In the genomic region with DNA sequence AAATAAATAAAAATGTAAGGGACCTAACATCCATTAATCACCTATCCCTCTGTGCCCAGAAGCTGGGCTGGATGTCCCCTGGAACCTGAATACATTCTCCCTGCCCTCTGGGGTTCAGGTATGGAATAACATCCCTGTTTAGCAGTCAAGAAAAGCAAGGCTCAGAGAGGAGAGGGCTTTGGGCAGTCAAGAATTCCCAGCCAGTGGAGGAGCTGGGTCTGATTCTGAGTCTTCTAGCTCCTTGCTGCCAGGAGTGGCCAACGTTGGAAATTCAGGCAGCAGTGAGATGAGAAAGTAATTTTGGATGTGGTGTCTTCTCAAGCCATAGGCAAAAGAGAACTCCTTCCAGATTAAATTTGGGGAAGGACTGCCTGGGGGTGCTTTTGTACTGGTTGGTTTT, we compare ENCODE assay signal across 1 cellular context.
A peak's percentile ranks its signal among the peaks of the same experiment; 100 is the strongest.
TF ChIP-seq lines count a peak whose summit lies in the region.

No MANE protein-coding gene starts in this region.

TF ChIP-seq in HepG2, 621 proteins besides CTCF, POLR2A, EP300 and RAD21 (continued from another document):
- TF ChIP-seq, protein P1, sequence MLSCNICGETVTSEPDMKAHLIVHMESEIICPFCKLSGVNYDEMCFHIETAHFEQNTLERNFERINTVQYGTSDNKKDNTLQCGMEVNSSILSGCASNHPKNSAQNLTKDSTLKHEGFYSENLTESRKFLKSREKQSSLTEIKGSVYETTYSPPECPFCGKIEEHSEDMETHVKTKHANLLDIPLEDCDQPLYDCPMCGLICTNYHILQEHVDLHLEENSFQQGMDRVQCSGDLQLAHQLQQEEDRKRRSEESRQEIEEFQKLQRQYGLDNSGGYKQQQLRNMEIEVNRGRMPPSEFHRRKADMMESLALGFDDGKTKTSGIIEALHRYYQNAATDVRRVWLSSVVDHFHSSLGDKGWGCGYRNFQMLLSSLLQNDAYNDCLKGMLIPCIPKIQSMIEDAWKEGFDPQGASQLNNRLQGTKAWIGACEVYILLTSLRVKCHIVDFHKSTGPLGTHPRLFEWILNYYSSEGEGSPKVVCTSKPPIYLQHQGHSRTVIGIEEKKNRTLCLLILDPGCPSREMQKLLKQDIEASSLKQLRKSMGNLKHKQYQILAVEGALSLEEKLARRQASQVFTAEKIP (CRISPR knock-in tag; IDR thresholded peaks at IDR 0.05; ENCODE audit: borderline replicate concordance): no peak
- TF ChIP-seq, protein P2, sequence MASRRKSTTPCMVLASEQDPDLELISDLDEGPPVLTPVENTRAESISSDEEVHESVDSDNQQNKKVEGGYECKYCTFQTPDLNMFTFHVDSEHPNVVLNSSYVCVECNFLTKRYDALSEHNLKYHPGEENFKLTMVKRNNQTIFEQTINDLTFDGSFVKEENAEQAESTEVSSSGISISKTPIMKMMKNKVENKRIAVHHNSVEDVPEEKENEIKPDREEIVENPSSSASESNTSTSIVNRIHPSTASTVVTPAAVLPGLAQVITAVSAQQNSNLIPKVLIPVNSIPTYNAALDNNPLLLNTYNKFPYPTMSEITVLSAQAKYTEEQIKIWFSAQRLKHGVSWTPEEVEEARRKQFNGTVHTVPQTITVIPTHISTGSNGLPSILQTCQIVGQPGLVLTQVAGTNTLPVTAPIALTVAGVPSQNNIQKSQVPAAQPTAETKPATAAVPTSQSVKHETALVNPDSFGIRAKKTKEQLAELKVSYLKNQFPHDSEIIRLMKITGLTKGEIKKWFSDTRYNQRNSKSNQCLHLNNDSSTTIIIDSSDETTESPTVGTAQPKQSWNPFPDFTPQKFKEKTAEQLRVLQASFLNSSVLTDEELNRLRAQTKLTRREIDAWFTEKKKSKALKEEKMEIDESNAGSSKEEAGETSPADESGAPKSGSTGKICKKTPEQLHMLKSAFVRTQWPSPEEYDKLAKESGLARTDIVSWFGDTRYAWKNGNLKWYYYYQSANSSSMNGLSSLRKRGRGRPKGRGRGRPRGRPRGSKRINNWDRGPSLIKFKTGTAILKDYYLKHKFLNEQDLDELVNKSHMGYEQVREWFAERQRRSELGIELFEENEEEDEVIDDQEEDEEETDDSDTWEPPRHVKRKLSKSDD (CRISPR knock-in tag; IDR thresholded peaks at IDR 0.05; ENCODE audit: low read depth): no peak
- TF ChIP-seq HNRNPLL (IDR thresholded peaks at IDR 0.05; ENCODE audit: low read depth, low read length, poor library complexity, severe bottlenecking) (no peak), STAG1 (CRISPR knock-in tag; IDR thresholded peaks at IDR 0.05) (peak; percentile 39), XRCC5 (optimal IDR thresholded peaks at IDR 0.05; ENCODE audit: low read length) (peak; percentile 26), YEATS4 (CRISPR knock-in tag; IDR thresholded peaks at IDR 0.05; ENCODE audit: borderline replicate concordance) (no peak), ZNF652 (CRISPR knock-in tag; IDR thresholded peaks at IDR 0.05; ENCODE audit: borderline replicate concordance, low read depth) (no peak), SRSF1 (optimal IDR thresholded peaks at IDR 0.05; ENCODE audit: low read depth, low read length) (no peak), NFE2L1 (CRISPR knock-in tag; IDR thresholded peaks at IDR 0.05; ENCODE audit: borderline replicate concordance) (no peak), ZFX (CRISPR knock-in tag; IDR thresholded peaks at IDR 0.05; ENCODE audit: low read depth) (no peak), EED (CRISPR knock-in tag; IDR thresholded peaks at IDR 0.05) (no peak)
- TF ChIP-seq, protein P3, sequence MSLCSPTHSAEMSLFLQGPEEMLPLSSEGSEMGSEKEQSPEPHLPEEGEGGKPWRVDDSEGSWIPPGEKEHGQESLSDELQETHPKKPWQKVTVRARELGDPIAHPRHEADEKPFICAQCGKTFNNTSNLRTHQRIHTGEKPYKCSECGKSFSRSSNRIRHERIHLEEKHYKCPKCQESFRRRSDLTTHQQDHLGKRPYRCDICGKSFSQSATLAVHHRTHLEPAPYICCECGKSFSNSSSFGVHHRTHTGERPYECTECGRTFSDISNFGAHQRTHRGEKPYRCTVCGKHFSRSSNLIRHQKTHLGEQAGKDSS (CRISPR knock-in tag; IDR thresholded peaks at IDR 0.05; ENCODE audit: borderline replicate concordance, low read depth): no peak
- TF ChIP-seq, protein P4, sequence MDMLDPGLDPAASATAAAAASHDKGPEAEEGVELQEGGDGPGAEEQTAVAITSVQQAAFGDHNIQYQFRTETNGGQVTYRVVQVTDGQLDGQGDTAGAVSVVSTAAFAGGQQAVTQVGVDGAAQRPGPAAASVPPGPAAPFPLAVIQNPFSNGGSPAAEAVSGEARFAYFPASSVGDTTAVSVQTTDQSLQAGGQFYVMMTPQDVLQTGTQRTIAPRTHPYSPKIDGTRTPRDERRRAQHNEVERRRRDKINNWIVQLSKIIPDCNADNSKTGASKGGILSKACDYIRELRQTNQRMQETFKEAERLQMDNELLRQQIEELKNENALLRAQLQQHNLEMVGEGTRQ (IDR thresholded peaks at IDR 0.05; ENCODE audit: low read depth, low read length): no peak
- TF ChIP-seq, protein P4 (CRISPR knock-in tag; IDR thresholded peaks at IDR 0.05; ENCODE audit: borderline replicate concordance): no peak
